ENCODE assay signal across 1 cellular context in genomic region chr18:35458677-35459441, GRCh38.
A peak's percentile ranks its signal among the peaks of the same experiment; 100 is the strongest.
TF ChIP-seq lines count a peak whose summit lies in the region.

No MANE protein-coding gene starts in this region.

TF ChIP-seq in HepG2, 621 proteins besides CTCF, POLR2A, EP300 and RAD21 (continued from another document and continues in another):
- 0 out of 2 replicates have a peak, but pooled peaks have one; percentile 7 for TF ChIP-seq ZBED4 (CRISPR knock-in tag; IDR thresholded peaks at IDR 0.05; ENCODE audit: borderline replicate concordance)
- no peak for TF ChIP-seq ZNF235 (CRISPR knock-in tag; IDR thresholded peaks at IDR 0.05; ENCODE audit: borderline replicate concordance)
- TF ChIP-seq NFE2L1 (CRISPR knock-in tag; IDR thresholded peaks at IDR 0.05; ENCODE audit: borderline replicate concordance), result no peak
- TF ChIP-seq RBM39 (IDR thresholded peaks at IDR 0.05; ENCODE audit: low read depth, low read length, poor library complexity, severe bottlenecking), result no peak
- no peak for TF ChIP-seq ZNF878 (CRISPR knock-in tag; IDR thresholded peaks at IDR 0.05)
- no peak for TF ChIP-seq ZNF557 (CRISPR knock-in tag; IDR thresholded peaks at IDR 0.05)
- no peak for TF ChIP-seq NKX3-1 (CRISPR knock-in tag; IDR thresholded peaks at IDR 0.05)
- no peak for TF ChIP-seq NR2F1 (CRISPR knock-in tag; IDR thresholded peaks at IDR 0.05)
- TF ChIP-seq KDM2A (CRISPR knock-in tag; IDR thresholded peaks at IDR 0.05; ENCODE audit: borderline replicate concordance, low read depth), result no peak
- no peak for TF ChIP-seq ZBTB44 (CRISPR knock-in tag; IDR thresholded peaks at IDR 0.05)
- no peak for TF ChIP-seq KAT2B (IDR thresholded peaks at IDR 0.05; ENCODE audit: borderline replicate concordance, low read depth, low read length)
- no peak for TF ChIP-seq ZNF780A (CRISPR knock-in tag; IDR thresholded peaks at IDR 0.05)
- no peak for TF ChIP-seq HNRNPK (IDR thresholded peaks at IDR 0.05; ENCODE audit: low read depth, low read length, poor library complexity, severe bottlenecking)
- TF ChIP-seq MIER3 (CRISPR knock-in tag; IDR thresholded peaks at IDR 0.05; ENCODE audit: borderline replicate concordance), result peak; percentile 48; the same call in 1 of the 2 replicates
- TF ChIP-seq ZNF512B (CRISPR knock-in tag; IDR thresholded peaks at IDR 0.05; ENCODE audit: borderline replicate concordance), result no peak
- no peak for TF ChIP-seq NCOA5 (CRISPR knock-in tag; IDR thresholded peaks at IDR 0.05)
- TF ChIP-seq SAP130 (CRISPR knock-in tag; IDR thresholded peaks at IDR 0.05; ENCODE audit: low read depth), result peak; percentile 73
- TF ChIP-seq CENPX (CRISPR knock-in tag; IDR thresholded peaks at IDR 0.05), result no peak
- TF ChIP-seq ATF6 (CRISPR knock-in tag; conservative IDR thresholded peaks at IDR 0.05), result no peak
- no peak for TF ChIP-seq THYN1 (CRISPR knock-in tag; IDR thresholded peaks at IDR 0.05; ENCODE audit: borderline replicate concordance, low read depth)
- no peak for TF ChIP-seq MYNN (CRISPR knock-in tag; IDR thresholded peaks at IDR 0.05; ENCODE audit: low read depth)
- peak; percentile 83 for TF ChIP-seq ZFX (CRISPR knock-in tag; IDR thresholded peaks at IDR 0.05; ENCODE audit: low read depth)
- TF ChIP-seq IRF2 (CRISPR knock-in tag; IDR thresholded peaks at IDR 0.05), result peak; percentile 72; the same call in 1 of the 2 replicates
- peak; percentile 57; the same call in 1 of the 2 replicates for TF ChIP-seq HNF4G (IDR thresholded peaks at IDR 0.05; ENCODE audit: borderline replicate concordance, low read depth, low read length)
- peak; percentile 80; the same call in 1 of the 2 replicates for TF ChIP-seq HNF4G (CRISPR knock-in tag; IDR thresholded peaks at IDR 0.05; ENCODE audit: borderline replicate concordance, low read depth)
- no peak for TF ChIP-seq ARNT (IDR thresholded peaks at IDR 0.05)
- TF ChIP-seq HNF1A (IDR thresholded peaks at IDR 0.05; ENCODE audit: low read depth), result no peak
- TF ChIP-seq HNF1A (CRISPR knock-in tag; IDR thresholded peaks at IDR 0.05; ENCODE audit: borderline replicate concordance), result no peak
- no peak for TF ChIP-seq ARID2 (CRISPR knock-in tag; IDR thresholded peaks at IDR 0.05; ENCODE audit: borderline replicate concordance)
- TF ChIP-seq ZNF850 (CRISPR knock-in tag; conservative IDR thresholded peaks at IDR 0.05), result no peak
- peak; percentile 71; the same call in 1 of the 2 replicates for TF ChIP-seq ZNF609 (CRISPR knock-in tag; IDR thresholded peaks at IDR 0.05; ENCODE audit: borderline replicate concordance)
- TF ChIP-seq RXRB (CRISPR knock-in tag; IDR thresholded peaks at IDR 0.05; ENCODE audit: borderline replicate concordance), result peak; percentile 73
- TF ChIP-seq ZNF33B (CRISPR knock-in tag; IDR thresholded peaks at IDR 0.05), result no peak
- no peak for TF ChIP-seq PRMT3 (CRISPR knock-in tag; IDR thresholded peaks at IDR 0.05; ENCODE audit: borderline replicate concordance, low read depth)
- no peak for TF ChIP-seq CEBPZ (IDR thresholded peaks at IDR 0.05; ENCODE audit: low read length)
- TF ChIP-seq POGZ (CRISPR knock-in tag; IDR thresholded peaks at IDR 0.05), result peak; percentile 85
